ENCODE assay signal across 26 cellular contexts in the genomic region with DNA sequence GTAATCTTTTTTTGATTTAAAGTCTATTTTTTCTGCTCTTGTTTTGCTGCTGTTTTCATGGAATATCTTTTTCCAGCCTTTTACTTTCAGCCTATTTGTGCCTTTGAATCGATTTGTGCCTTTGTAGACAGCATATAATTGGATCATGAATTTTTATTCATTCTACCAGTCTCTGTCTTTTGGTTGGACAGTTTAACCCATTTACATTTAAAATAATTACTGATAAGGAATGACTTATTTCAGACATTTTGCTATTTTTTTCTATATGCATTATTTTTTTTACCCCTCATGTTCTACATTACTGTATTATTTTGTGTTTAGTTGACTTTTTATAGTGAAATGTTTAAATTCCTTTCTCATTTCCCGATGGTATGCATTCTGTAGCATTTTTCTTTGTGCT.
"Had no signal": no experiment of that assay in that cellular context is flagged by ENCODE, and none has a peak within 500 bp of the region (broad histone marks: within the 10 kb centered on the region; RNA-seq: fewer than 3 reads in every experiment).

No MANE protein-coding gene starts in this region.

- H3K4me1 ChIP-seq: colonic mucosa, esophagus squamous epithelium, gastrocnemius medialis, gastroesophageal sphincter, heart left ventricle had no signal

- H3K4me3 ChIP-seq: colonic mucosa, coronary artery, dorsolateral prefrontal cortex, esophagus muscularis mucosa, esophagus squamous epithelium, gastrocnemius medialis, gastroesophageal sphincter, heart left ventricle, heart right ventricle, hepatocyte had no signal

- H3K27me3 ChIP-seq: colonic mucosa, dorsolateral prefrontal cortex, esophagus muscularis mucosa, esophagus squamous epithelium, foreskin keratinocyte, gastrocnemius medialis, gastroesophageal sphincter, heart left ventricle, heart right ventricle, hepatocyte had no signal

- FAIRE-seq: endothelial cell of umbilical vein had no signal

- H2AFZ ChIP-seq: hepatocyte had no signal

- H3K36me3 ChIP-seq: colonic mucosa had no signal

- DNase-seq: colonic mucosa; cortex of kidney; dermis blood vessel endothelial cell; dorsolateral prefrontal cortex; effector CD4-positive, alpha-beta T cell; effector CD8-positive, alpha-beta T cell; effector memory CD4-positive, alpha-beta T cell; effector memory CD8-positive, alpha-beta T cell; endodermal cell; erythroblast; esophagus squamous epithelium; foreskin fibroblast; foreskin keratinocyte; foreskin melanocyte; gastrocnemius medialis; glutamatergic neuron; head of caudate nucleus; heart left ventricle; heart right ventricle had no signal

- H3K4me2 ChIP-seq: hepatocyte had no signal

- H3K27ac ChIP-seq: colonic mucosa, coronary artery, dorsolateral prefrontal cortex, epithelial cell of prostate, esophagus muscularis mucosa, esophagus squamous epithelium, foreskin keratinocyte, gastrocnemius medialis, gastroesophageal sphincter, heart left ventricle, heart right ventricle, hepatocyte had no signal

- H3K9me3 ChIP-seq: colonic mucosa had no signal

- ATAC-seq: effector memory CD8-positive, alpha-beta T cell; esophagus mucosa; foreskin keratinocyte; gastrocnemius medialis; gastroesophageal sphincter; heart left ventricle; heart right ventricle had no signal
